Comparison of ENCODE assay signal across 1 cellular context in genomic region chr15:43510230-43511011, GRCh38.
A peak's percentile ranks its signal among the peaks of the same experiment; 100 is the strongest.
TF ChIP-seq lines count a peak whose summit lies in the region.

No MANE protein-coding gene starts in this region.

TF ChIP-seq in HepG2, 621 proteins besides CTCF, POLR2A, EP300 and RAD21 (continued from another document and continues in another):
- TF ChIP-seq ZNF263 (CRISPR knock-in tag; IDR thresholded peaks at IDR 0.05) (no peak), ZNF709 (CRISPR knock-in tag; IDR thresholded peaks at IDR 0.05) (no peak), ZNF17 (CRISPR knock-in tag; IDR thresholded peaks at IDR 0.05) (no peak), MIER3 (CRISPR knock-in tag; IDR thresholded peaks at IDR 0.05; ENCODE audit: borderline replicate concordance) (no peak), ZIK1 (CRISPR knock-in tag; IDR thresholded peaks at IDR 0.05; ENCODE audit: borderline replicate concordance, low read depth) (no peak), ZNF607 (CRISPR knock-in tag; IDR thresholded peaks at IDR 0.05; ENCODE audit: borderline replicate concordance) (no peak), ZKSCAN8 (CRISPR knock-in tag; IDR thresholded peaks at IDR 0.05; ENCODE audit: borderline replicate concordance) (no peak), ZMAT3 (CRISPR knock-in tag; conservative IDR thresholded peaks at IDR 0.05) (no peak), ZNF550 (CRISPR knock-in tag; IDR thresholded peaks at IDR 0.05; ENCODE audit: borderline replicate concordance) (no peak), ZNF205 (CRISPR knock-in tag; IDR thresholded peaks at IDR 0.05) (no peak), ZNF775 (CRISPR knock-in tag; IDR thresholded peaks at IDR 0.05; ENCODE audit: borderline replicate concordance) (no peak), ASH2L (IDR thresholded peaks at IDR 0.05; ENCODE audit: insufficient read length, low read depth, low read length) (peak; percentile 14), TARDBP (CRISPR knock-in tag; IDR thresholded peaks at IDR 0.05) (peak; percentile 47; the same call in 1 of the 2 replicates), DNMT1 (CRISPR knock-in tag; IDR thresholded peaks at IDR 0.05) (no peak), TRIM24 (CRISPR knock-in tag; IDR thresholded peaks at IDR 0.05) (no peak), ZFP1 (CRISPR knock-in tag; IDR thresholded peaks at IDR 0.05) (no peak), TCF7 (IDR thresholded peaks at IDR 0.05; ENCODE audit: low read depth) (no peak), ZNF451 (CRISPR knock-in tag; IDR thresholded peaks at IDR 0.05) (0 out of 2 replicates have a peak, but pooled peaks have one; percentile 16), PITX1 (CRISPR knock-in tag; IDR thresholded peaks at IDR 0.05) (peak; percentile 61; the same call in 1 of the 2 replicates), GRHL1 (CRISPR knock-in tag; conservative IDR thresholded peaks at IDR 0.05) (no peak), THYN1 (CRISPR knock-in tag; IDR thresholded peaks at IDR 0.05; ENCODE audit: borderline replicate concordance, low read depth) (no peak), MAFK (conservative IDR thresholded peaks at IDR 0.05 in 1 of 2, IDR thresholded peaks at IDR 0.05 in 1 of 2; ENCODE audit: low read length in 2 of 2) (no peak), EED (CRISPR knock-in tag; IDR thresholded peaks at IDR 0.05) (no peak), MTA1 (CRISPR knock-in tag; IDR thresholded peaks at IDR 0.05; ENCODE audit: borderline replicate concordance) (no peak), PAF1 (CRISPR knock-in tag; IDR thresholded peaks at IDR 0.05) (no peak), KDM3A (CRISPR knock-in tag; IDR thresholded peaks at IDR 0.05; ENCODE audit: low read depth) (no peak), SP4 (CRISPR knock-in tag; IDR thresholded peaks at IDR 0.05) (peak; percentile 96), ZNF234 (CRISPR knock-in tag; conservative IDR thresholded peaks at IDR 0.05) (no peak), ZNF251 (CRISPR knock-in tag; IDR thresholded peaks at IDR 0.05) (no peak), MYC (CRISPR knock-in tag; IDR thresholded peaks at IDR 0.05; ENCODE audit: borderline replicate concordance) (peak; percentile 46; the same call in 1 of the 2 replicates), SAFB2 (CRISPR knock-in tag; IDR thresholded peaks at IDR 0.05; ENCODE audit: borderline replicate concordance, low read depth) (no peak), ZNF124 (CRISPR knock-in tag; IDR thresholded peaks at IDR 0.05) (no peak), DNMT3B (CRISPR knock-in tag; conservative IDR thresholded peaks at IDR 0.05) (no peak), CEBPZ (IDR thresholded peaks at IDR 0.05; ENCODE audit: low read length) (no peak), SNAPC2 (CRISPR knock-in tag; IDR thresholded peaks at IDR 0.05) (0 out of 2 replicates have a peak, but pooled peaks have one; percentile 70), ZNF614 (CRISPR knock-in tag; IDR thresholded peaks at IDR 0.05; ENCODE audit: borderline replicate concordance) (peak; percentile 39; the same call in 1 of the 2 replicates), ZFP37 (CRISPR knock-in tag; IDR thresholded peaks at IDR 0.05; ENCODE audit: borderline replicate concordance) (no peak), MLLT10 (CRISPR knock-in tag; IDR thresholded peaks at IDR 0.05) (no peak), WIZ (CRISPR knock-in tag; IDR thresholded peaks at IDR 0.05) (no peak), THAP8 (CRISPR knock-in tag; IDR thresholded peaks at IDR 0.05; ENCODE audit: borderline replicate concordance) (no peak), FOXO1 (CRISPR knock-in tag; IDR thresholded peaks at IDR 0.05) (no peak), ZNF44 (CRISPR knock-in tag; IDR thresholded peaks at IDR 0.05) (no peak), ZNF629 (CRISPR knock-in tag; conservative IDR thresholded peaks at IDR 0.05) (no peak), ZFP82 (CRISPR knock-in tag; IDR thresholded peaks at IDR 0.05; ENCODE audit: borderline replicate concordance) (no peak), ZNF75D (CRISPR knock-in tag; IDR thresholded peaks at IDR 0.05; ENCODE audit: borderline replicate concordance) (no peak), ZNF644 (CRISPR knock-in tag; IDR thresholded peaks at IDR 0.05; ENCODE audit: low read depth) (no peak), CHD2 (IDR thresholded peaks at IDR 0.05; ENCODE audit: low read depth, low read length) (peak; percentile 55; the same call in 1 of the 2 replicates), SATB2 (CRISPR knock-in tag; IDR thresholded peaks at IDR 0.05) (no peak), XBP1 (CRISPR knock-in tag; IDR thresholded peaks at IDR 0.05) (no peak), ZFP91 (CRISPR knock-in tag; IDR thresholded peaks at IDR 0.05; ENCODE audit: borderline replicate concordance) (peak; percentile 63; the same call in 1 of the 2 replicates), ONECUT2 (CRISPR knock-in tag; IDR thresholded peaks at IDR 0.05) (no peak), GZF1 (CRISPR knock-in tag; IDR thresholded peaks at IDR 0.05) (no peak), ATF2 (CRISPR knock-in tag; IDR thresholded peaks at IDR 0.05) (0 out of 2 replicates have a peak, but pooled peaks have one; percentile 42), ZNF883 (CRISPR knock-in tag; IDR thresholded peaks at IDR 0.05; ENCODE audit: not compliant biosample characterization) (no peak), BRF2 (CRISPR knock-in tag; IDR thresholded peaks at IDR 0.05) (no peak), YY1 (IDR thresholded peaks at IDR 0.05; ENCODE audit: insufficient read depth, insufficient replicate concordance, low read depth, low read length) (peak; percentile 68), ZMYM2 (CRISPR knock-in tag; IDR thresholded peaks at IDR 0.05) (no peak), MATR3 (CRISPR knock-in tag; IDR thresholded peaks at IDR 0.05) (no peak), PHF20 (CRISPR knock-in tag; IDR thresholded peaks at IDR 0.05) (0 out of 2 replicates have a peak, but pooled peaks have one; percentile 40)
- TF ChIP-seq, protein P1, sequence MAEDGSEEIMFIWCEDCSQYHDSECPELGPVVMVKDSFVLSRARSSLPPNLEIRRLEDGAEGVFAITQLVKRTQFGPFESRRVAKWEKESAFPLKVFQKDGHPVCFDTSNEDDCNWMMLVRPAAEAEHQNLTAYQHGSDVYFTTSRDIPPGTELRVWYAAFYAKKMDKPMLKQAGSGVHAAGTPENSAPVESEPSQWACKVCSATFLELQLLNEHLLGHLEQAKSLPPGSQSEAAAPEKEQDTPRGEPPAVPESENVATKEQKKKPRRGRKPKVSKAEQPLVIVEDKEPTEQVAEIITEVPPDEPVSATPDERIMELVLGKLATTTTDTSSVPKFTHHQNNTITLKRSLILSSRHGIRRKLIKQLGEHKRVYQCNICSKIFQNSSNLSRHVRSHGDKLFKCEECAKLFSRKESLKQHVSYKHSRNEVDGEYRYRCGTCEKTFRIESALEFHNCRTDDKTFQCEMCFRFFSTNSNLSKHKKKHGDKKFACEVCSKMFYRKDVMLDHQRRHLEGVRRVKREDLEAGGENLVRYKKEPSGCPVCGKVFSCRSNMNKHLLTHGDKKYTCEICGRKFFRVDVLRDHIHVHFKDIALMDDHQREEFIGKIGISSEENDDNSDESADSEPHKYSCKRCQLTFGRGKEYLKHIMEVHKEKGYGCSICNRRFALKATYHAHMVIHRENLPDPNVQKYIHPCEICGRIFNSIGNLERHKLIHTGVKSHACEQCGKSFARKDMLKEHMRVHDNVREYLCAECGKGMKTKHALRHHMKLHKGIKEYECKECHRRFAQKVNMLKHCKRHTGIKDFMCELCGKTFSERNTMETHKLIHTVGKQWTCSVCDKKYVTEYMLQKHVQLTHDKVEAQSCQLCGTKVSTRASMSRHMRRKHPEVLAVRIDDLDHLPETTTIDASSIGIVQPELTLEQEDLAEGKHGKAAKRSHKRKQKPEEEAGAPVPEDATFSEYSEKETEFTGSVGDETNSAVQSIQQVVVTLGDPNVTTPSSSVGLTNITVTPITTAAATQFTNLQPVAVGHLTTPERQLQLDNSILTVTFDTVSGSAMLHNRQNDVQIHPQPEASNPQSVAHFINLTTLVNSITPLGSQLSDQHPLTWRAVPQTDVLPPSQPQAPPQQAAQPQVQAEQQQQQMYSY (CRISPR knock-in tag; IDR thresholded peaks at IDR 0.05), result no peak
- TF ChIP-seq, protein P2, sequence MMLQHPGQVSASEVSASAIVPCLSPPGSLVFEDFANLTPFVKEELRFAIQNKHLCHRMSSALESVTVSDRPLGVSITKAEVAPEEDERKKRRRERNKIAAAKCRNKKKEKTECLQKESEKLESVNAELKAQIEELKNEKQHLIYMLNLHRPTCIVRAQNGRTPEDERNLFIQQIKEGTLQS (CRISPR knock-in tag; IDR thresholded peaks at IDR 0.05), result no peak
- TF ChIP-seq, protein P3, sequence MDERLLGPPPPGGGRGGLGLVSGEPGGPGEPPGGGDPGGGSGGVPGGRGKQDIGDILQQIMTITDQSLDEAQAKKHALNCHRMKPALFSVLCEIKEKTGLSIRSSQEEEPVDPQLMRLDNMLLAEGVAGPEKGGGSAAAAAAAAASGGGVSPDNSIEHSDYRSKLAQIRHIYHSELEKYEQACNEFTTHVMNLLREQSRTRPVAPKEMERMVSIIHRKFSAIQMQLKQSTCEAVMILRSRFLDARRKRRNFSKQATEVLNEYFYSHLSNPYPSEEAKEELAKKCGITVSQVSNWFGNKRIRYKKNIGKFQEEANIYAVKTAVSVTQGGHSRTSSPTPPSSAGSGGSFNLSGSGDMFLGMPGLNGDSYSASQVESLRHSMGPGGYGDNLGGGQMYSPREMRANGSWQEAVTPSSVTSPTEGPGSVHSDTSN (CRISPR knock-in tag; IDR thresholded peaks at IDR 0.05), result no peak
